2 cellular contexts compared by ENCODE assay signal in the genomic region with DNA sequence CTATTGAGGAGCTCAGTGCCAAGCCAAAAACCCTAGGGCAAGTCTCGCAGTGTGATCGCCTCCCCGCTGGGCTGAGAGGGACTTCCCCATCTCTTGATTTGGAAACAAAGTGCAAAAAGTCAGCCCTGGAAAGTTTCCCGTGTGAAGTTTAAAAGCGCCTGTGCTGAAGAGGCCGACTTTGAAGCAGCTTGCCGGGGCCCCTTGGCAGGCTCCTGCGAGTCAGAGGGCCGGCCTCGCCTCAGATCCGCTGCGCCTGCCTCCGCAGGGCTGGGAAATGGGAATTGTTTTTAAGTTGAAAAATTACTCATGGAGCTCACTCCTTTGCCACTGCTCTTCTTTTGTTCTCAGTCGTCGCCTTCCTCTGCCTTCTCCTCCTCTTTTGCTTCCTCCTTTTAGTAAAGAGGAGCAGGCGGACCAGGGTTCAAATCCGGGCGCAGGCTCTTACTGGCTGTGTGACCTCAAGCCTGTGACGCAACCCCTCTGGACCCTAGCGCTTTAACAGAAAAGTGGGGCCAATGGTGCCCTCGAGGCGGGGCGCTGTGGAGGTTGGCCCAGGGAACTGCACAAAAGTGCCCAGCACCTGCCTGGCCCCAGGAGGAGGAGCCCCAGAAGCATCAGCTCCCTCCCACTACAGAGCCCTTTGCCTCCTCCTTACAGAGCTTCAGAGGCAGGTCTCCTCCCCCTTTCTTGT.
TF ChIP-seq lines count a peak whose summit lies in the region.

No MANE protein-coding gene starts in this region.

TF ChIP-seq in HCT116, 20 proteins besides CTCF, POLR2A, EP300 and RAD21:
- TF ChIP-seq SIN3A (IDR thresholded peaks at IDR 0.05; ENCODE audit: low read depth) (no peak), CEBPB (IDR thresholded peaks at IDR 0.05; ENCODE audit: low read depth) (no peak), SP1 (IDR thresholded peaks at IDR 0.05; ENCODE audit: low read depth) (no peak), ZFX (IDR thresholded peaks at IDR 0.05) (no peak), ATF3 (IDR thresholded peaks at IDR 0.05) (no peak), JUND (IDR thresholded peaks at IDR 0.05) (no peak), EZH2phosphoT487 (IDR thresholded peaks at IDR 0.05; ENCODE audit: borderline replicate concordance) (no peak)
- TF ChIP-seq, protein P1, sequence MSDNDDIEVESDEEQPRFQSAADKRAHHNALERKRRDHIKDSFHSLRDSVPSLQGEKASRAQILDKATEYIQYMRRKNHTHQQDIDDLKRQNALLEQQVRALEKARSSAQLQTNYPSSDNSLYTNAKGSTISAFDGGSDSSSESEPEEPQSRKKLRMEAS (IDR thresholded peaks at IDR 0.05), result no peak
TF ChIP-seq in HCT116: peak in this region for 0.

TF ChIP-seq in GM12878, 131 proteins besides CTCF, POLR2A, EP300 and RAD21 (continues in another document):
- 0 out of 2 replicates have a peak, but pooled peaks have one; percentile 7 for TF ChIP-seq YY1 (IDR thresholded peaks at IDR 0.05; ENCODE audit: low read depth, low read length)
- TF ChIP-seq, protein P2, sequence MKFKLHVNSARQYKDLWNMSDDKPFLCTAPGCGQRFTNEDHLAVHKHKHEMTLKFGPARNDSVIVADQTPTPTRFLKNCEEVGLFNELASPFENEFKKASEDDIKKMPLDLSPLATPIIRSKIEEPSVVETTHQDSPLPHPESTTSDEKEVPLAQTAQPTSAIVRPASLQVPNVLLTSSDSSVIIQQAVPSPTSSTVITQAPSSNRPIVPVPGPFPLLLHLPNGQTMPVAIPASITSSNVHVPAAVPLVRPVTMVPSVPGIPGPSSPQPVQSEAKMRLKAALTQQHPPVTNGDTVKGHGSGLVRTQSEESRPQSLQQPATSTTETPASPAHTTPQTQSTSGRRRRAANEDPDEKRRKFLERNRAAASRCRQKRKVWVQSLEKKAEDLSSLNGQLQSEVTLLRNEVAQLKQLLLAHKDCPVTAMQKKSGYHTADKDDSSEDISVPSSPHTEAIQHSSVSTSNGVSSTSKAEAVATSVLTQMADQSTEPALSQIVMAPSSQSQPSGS (IDR thresholded peaks at IDR 0.05; ENCODE audit: low read length), result no peak
- TF ChIP-seq TAF1 (IDR thresholded peaks at IDR 0.05; ENCODE audit: borderline replicate concordance, low read depth, low read length), result no peak
- TF ChIP-seq ZSCAN29 (IDR thresholded peaks at IDR 0.05), result no peak
- TF ChIP-seq ZNF207 (IDR thresholded peaks at IDR 0.05; ENCODE audit: borderline replicate concordance), result 0 out of 2 replicates have a peak, but pooled peaks have one; percentile 24
- no peak for TF ChIP-seq HDAC6 (IDR thresholded peaks at IDR 0.05; ENCODE audit: unreplicated experiment)
- no peak for TF ChIP-seq MTA3 (IDR thresholded peaks at IDR 0.05; ENCODE audit: borderline replicate concordance, low read length)
- no peak for TF ChIP-seq ATF3 (IDR thresholded peaks at IDR 0.05; ENCODE audit: borderline replicate concordance, extremely low read depth, low read depth, low read length)
- no peak for TF ChIP-seq RBBP5 (conservative IDR thresholded peaks at IDR 0.05)
- TF ChIP-seq, protein P3, sequence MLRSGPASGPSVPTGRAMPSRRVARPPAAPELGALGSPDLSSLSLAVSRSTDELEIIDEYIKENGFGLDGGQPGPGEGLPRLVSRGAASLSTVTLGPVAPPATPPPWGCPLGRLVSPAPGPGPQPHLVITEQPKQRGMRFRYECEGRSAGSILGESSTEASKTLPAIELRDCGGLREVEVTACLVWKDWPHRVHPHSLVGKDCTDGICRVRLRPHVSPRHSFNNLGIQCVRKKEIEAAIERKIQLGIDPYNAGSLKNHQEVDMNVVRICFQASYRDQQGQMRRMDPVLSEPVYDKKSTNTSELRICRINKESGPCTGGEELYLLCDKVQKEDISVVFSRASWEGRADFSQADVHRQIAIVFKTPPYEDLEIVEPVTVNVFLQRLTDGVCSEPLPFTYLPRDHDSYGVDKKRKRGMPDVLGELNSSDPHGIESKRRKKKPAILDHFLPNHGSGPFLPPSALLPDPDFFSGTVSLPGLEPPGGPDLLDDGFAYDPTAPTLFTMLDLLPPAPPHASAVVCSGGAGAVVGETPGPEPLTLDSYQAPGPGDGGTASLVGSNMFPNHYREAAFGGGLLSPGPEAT (IDR thresholded peaks at IDR 0.05; ENCODE audit: low read depth), result peak; percentile 81; the same call in 1 of the 2 replicates
- TF ChIP-seq PAX5 (IDR thresholded peaks at IDR 0.05; ENCODE audit: borderline replicate concordance, low read depth, low read length), result no peak
- peak; percentile 80 to 84; a peak in 3 of 4 replicates for TF ChIP-seq IKZF2 (IDR thresholded peaks at IDR 0.05)
- no peak for TF ChIP-seq POU2F2 (IDR thresholded peaks at IDR 0.05; ENCODE audit: borderline replicate concordance, low read depth, low read length)
- peak; percentile 34; the same call in 1 of the 2 replicates for TF ChIP-seq CHD2 (IDR thresholded peaks at IDR 0.05; ENCODE audit: borderline replicate concordance, low read depth, low read length)
- TF ChIP-seq TCF7 (IDR thresholded peaks at IDR 0.05; ENCODE audit: borderline replicate concordance), result no peak
- TF ChIP-seq POLR2AphosphoS5 (IDR thresholded peaks at IDR 0.05; ENCODE audit: low read length), result no peak
- no peak for TF ChIP-seq RCOR1 (conservative IDR thresholded peaks at IDR 0.05; ENCODE audit: low read depth, low read length)
- peak in 1 of 2 experiments; percentile 42; a peak in 3 of 4 replicates for TF ChIP-seq BHLHE40 (IDR thresholded peaks at IDR 0.05; ENCODE audit: borderline replicate concordance in 1 of 2, low read depth in 2 of 2, low read length in 1 of 2)
- TF ChIP-seq MTA2 (IDR thresholded peaks at IDR 0.05; ENCODE audit: low read depth), result 0 out of 2 replicates have a peak, but pooled peaks have one; percentile 30
- no peak for TF ChIP-seq MYB (IDR thresholded peaks at IDR 0.05; ENCODE audit: borderline replicate concordance, low read depth, low read length)
- TF ChIP-seq STAT3 (IDR thresholded peaks at IDR 0.05; ENCODE audit: low read depth, low read length), result no peak
- no peak for TF ChIP-seq ZNF274 (IDR thresholded peaks at IDR 0.05; ENCODE audit: insufficient read depth, insufficient read length)
- no peak for TF ChIP-seq ASH2L (IDR thresholded peaks at IDR 0.05; ENCODE audit: borderline replicate concordance, low read depth)
- peak; percentile 87 for TF ChIP-seq NR2F1 (conservative IDR thresholded peaks at IDR 0.05)
- peak; percentile 72 for TF ChIP-seq MEF2B (IDR thresholded peaks at IDR 0.05; ENCODE audit: partially characterized antibody, poor library complexity, severe bottlenecking)
- TF ChIP-seq SUZ12 (IDR thresholded peaks at IDR 0.05; ENCODE audit: unreplicated experiment), result no peak
- no peak for TF ChIP-seq IRF4 (IDR thresholded peaks at IDR 0.05; ENCODE audit: low read depth, low read length)
- peak; percentile 21 for TF ChIP-seq SKIL (IDR thresholded peaks at IDR 0.05; ENCODE audit: low read depth, poor library complexity, severe bottlenecking)
- TF ChIP-seq, protein P1 (IDR thresholded peaks at IDR 0.05; ENCODE audit: low read depth, low read length), result peak; percentile 28; the same call in 1 of the 2 replicates
- TF ChIP-seq NRF1 (conservative IDR thresholded peaks at IDR 0.05; ENCODE audit: low read depth, low read length), result no peak
- TF ChIP-seq CHD4 (IDR thresholded peaks at IDR 0.05), result no peak
- TF ChIP-seq, protein P4, sequence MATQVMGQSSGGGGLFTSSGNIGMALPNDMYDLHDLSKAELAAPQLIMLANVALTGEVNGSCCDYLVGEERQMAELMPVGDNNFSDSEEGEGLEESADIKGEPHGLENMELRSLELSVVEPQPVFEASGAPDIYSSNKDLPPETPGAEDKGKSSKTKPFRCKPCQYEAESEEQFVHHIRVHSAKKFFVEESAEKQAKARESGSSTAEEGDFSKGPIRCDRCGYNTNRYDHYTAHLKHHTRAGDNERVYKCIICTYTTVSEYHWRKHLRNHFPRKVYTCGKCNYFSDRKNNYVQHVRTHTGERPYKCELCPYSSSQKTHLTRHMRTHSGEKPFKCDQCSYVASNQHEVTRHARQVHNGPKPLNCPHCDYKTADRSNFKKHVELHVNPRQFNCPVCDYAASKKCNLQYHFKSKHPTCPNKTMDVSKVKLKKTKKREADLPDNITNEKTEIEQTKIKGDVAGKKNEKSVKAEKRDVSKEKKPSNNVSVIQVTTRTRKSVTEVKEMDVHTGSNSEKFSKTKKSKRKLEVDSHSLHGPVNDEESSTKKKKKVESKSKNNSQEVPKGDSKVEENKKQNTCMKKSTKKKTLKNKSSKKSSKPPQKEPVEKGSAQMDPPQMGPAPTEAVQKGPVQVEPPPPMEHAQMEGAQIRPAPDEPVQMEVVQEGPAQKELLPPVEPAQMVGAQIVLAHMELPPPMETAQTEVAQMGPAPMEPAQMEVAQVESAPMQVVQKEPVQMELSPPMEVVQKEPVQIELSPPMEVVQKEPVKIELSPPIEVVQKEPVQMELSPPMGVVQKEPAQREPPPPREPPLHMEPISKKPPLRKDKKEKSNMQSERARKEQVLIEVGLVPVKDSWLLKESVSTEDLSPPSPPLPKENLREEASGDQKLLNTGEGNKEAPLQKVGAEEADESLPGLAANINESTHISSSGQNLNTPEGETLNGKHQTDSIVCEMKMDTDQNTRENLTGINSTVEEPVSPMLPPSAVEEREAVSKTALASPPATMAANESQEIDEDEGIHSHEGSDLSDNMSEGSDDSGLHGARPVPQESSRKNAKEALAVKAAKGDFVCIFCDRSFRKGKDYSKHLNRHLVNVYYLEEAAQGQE (IDR thresholded peaks at IDR 0.05; ENCODE audit: low read depth, low read length), result no peak
- TF ChIP-seq NBN (IDR thresholded peaks at IDR 0.05), result no peak
- peak; percentile 34 for TF ChIP-seq DPF2 (IDR thresholded peaks at IDR 0.05)
- TF ChIP-seq SP1 (IDR thresholded peaks at IDR 0.05; ENCODE audit: low read depth, low read length), result no peak
- 0 out of 2 replicates have a peak, but pooled peaks have one; percentile 11 for TF ChIP-seq CREM (IDR thresholded peaks at IDR 0.05; ENCODE audit: low read depth)
- no peak for TF ChIP-seq FOS (IDR thresholded peaks at IDR 0.05; ENCODE audit: borderline replicate concordance, extremely low read depth, insufficient read length)
- no peak for TF ChIP-seq MEF2A (IDR thresholded peaks at IDR 0.05; ENCODE audit: insufficient read depth, low read depth, low read length)
- TF ChIP-seq IKZF1 (conservative IDR thresholded peaks at IDR 0.05), result peak; percentile 93
- TF ChIP-seq, protein P5, sequence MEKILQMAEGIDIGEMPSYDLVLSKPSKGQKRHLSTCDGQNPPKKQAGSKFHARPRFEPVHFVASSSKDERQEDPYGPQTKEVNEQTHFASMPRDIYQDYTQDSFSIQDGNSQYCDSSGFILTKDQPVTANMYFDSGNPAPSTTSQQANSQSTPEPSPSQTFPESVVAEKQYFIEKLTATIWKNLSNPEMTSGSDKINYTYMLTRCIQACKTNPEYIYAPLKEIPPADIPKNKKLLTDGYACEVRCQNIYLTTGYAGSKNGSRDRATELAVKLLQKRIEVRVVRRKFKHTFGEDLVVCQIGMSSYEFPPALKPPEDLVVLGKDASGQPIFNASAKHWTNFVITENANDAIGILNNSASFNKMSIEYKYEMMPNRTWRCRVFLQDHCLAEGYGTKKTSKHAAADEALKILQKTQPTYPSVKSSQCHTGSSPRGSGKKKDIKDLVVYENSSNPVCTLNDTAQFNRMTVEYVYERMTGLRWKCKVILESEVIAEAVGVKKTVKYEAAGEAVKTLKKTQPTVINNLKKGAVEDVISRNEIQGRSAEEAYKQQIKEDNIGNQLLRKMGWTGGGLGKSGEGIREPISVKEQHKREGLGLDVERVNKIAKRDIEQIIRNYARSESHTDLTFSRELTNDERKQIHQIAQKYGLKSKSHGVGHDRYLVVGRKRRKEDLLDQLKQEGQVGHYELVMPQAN (conservative IDR thresholded peaks at IDR 0.05), result 0 out of 2 replicates have a peak, but pooled peaks have one; percentile 61
- TF ChIP-seq SMARCA5 (IDR thresholded peaks at IDR 0.05), result peak; percentile 58; the same call in 1 of the 2 replicates
- TF ChIP-seq EED (IDR thresholded peaks at IDR 0.05; ENCODE audit: low read depth), result peak; percentile 77
- TF ChIP-seq CREB1 (IDR thresholded peaks at IDR 0.05; ENCODE audit: low read depth), result 0 out of 2 replicates have a peak, but pooled peaks have one; percentile 28
- TF ChIP-seq HCFC1 (IDR thresholded peaks at IDR 0.05; ENCODE audit: low read length), result no peak
- TF ChIP-seq ZBED1 (IDR thresholded peaks at IDR 0.05; ENCODE audit: borderline replicate concordance), result no peak
